Comparison of ENCODE assay signal across 11 cellular contexts in genomic region chr14:94936411-94936892, GRCh38.
DNase-seq lines count a peak whose midpoint lies in the region; ATAC-seq, FAIRE-seq and TF ChIP-seq lines count a peak whose summit lies in the region.
"Had no signal": no experiment of that assay in that cellular context is flagged by ENCODE, and none has a peak within 500 bp of the region (broad histone marks: within the 10 kb centered on the region; RNA-seq: fewer than 3 reads in every experiment).

No MANE protein-coding gene starts in this region.

- intact Hi-C loops in breast epithelium (cut with DNase I; ENCODE audit: low total_unique reads) = no loop called here
- intact Hi-C loops in MCF 10A (cut with micrococcal nuclease) = no loop called here
- intact Hi-C loops in mucosa of descending colon (cut with DNase I, micrococcal nuclease) = no loop called here
- intact Hi-C loops in aorta (cut with DNase I) = no loop called here
- intact Hi-C loops in CD4-positive, alpha-beta T cell (cut with DNase I, micrococcal nuclease) = no loop called here

- peak overlapping the region; percentile 5 to 63 (median 39) for H3K4me3 ChIP-seq in breast epithelium
- no peak overlapping the region for H3K4me3 ChIP-seq in mucosa of descending colon
- H3K4me3 ChIP-seq in aorta (ENCODE audit: low read length in 2 of 2) = peak overlapping the region in 1 of 2 donors; percentile 0

- POLR2A ChIA-PET in MCF 10A (lab: Yijun Ruan, JAX) = no interaction called here
- POLR2A ChIA-PET in CD4-positive, alpha-beta T cell (lab: Charles Lee) = no interaction called here

- TF ChIP-seq CTCF in breast epithelium (IDR thresholded peaks at IDR 0.05) (no peak), MCF 10A (IDR thresholded peaks at IDR 0.05; ENCODE audit: unreplicated experiment) (no peak), chondrocyte (IDR thresholded peaks at IDR 0.05) (no peak), mucosa of descending colon (IDR thresholded peaks at IDR 0.05) (no peak)
- TF ChIP-seq CTCF in CD4-positive, alpha-beta T cell (IDR thresholded peaks at IDR 0.05) = no peak

- DNase-seq in breast epithelium (ENCODE audit: low spot score in 2 of 2) (peak; percentile 55 to 68), MCF 10A (ENCODE audit: unreplicated experiment) (no peak), chondrocyte (ENCODE audit: low spot score) (no peak), mucosa of descending colon (peak; percentile 35 to 70 (median 56)), aorta (peak; percentile 85 to 86), H54 (ENCODE audit: insufficient read length, low spot score) (no peak)
- DNase-seq in CD4-positive, alpha-beta T cell = no peak

- H3K27ac ChIP-seq in breast epithelium (peak overlapping the region; percentile 75 to 90), aorta (ENCODE audit: low read depth in 1 of 2, low read length in 2 of 2) (no peak overlapping the region)
- H3K27ac ChIP-seq in CD4-positive, alpha-beta T cell (ENCODE audit: low read depth, low read length) = no peak overlapping the region

- no TSS peak for BruUV-seq in MCF 10A (replicated peaks; lab: Mats Ljungman, UMichigan)

- TF ChIP-seq POLR2A in breast epithelium (IDR thresholded peaks at IDR 0.05) = no peak
- TF ChIP-seq POLR2A in H54 (IDR thresholded peaks at IDR 0.05; ENCODE audit: low read depth, low read length) = no peak

- 4 to 6% methylated on average over 26 of the region's 26 CpGs for WGBS in aorta, 2 donors

- H3K27ac Mint-ChIP-seq in MCF 10A (ENCODE audit: low read depth, unreplicated experiment) (no peak overlapping the region), chondrocyte (ENCODE audit: unreplicated experiment) (peak overlapping the region; percentile 62)
- no peak overlapping the region for H3K27ac Mint-ChIP-seq in CD4-positive, alpha-beta T cell

- H3K4me3 Mint-ChIP-seq in MCF 10A (ENCODE audit: unreplicated experiment) (no peak overlapping the region), chondrocyte (ENCODE audit: unreplicated experiment) (no peak overlapping the region)
- H3K4me3 Mint-ChIP-seq in CD4-positive, alpha-beta T cell = no peak overlapping the region
- H3K4me3 Mint-ChIP-seq: central memory CD8-positive, alpha-beta T cell had no signal

- H3K27me3 Mint-ChIP-seq in MCF 10A (ENCODE audit: insufficient read depth, unreplicated experiment) (peaks cover 15% of the 10 kb centered on the region), chondrocyte (ENCODE audit: low read depth) (no peaks in the 10 kb centered on the region)
- peaks cover 6% of the 10 kb centered on the region for H3K27me3 Mint-ChIP-seq in CD4-positive, alpha-beta T cell
- H3K27me3 Mint-ChIP-seq: central memory CD8-positive, alpha-beta T cell had no signal

- CTCF ChIA-PET in MCF 10A (lab: Yijun Ruan, JAX) = interaction anchor here (1.4 kb wide), 1 partner anchor 246 kb away, joined by 6 read pairs; no protein-coding TSS in a partner anchor
- CTCF ChIA-PET in CD4-positive, alpha-beta T cell (lab: Charles Lee) = no interaction called here

- ATAC-seq in mucosa of descending colon = peak; percentile 18
- ATAC-seq in aorta (ENCODE audit: low FRiP score) = peak; percentile 69
- no peak for ATAC-seq in esophagus mucosa
- no peak for ATAC-seq in CD4-positive, alpha-beta T cell (ENCODE audit: poor library complexity)
- ATAC-seq: Panc1 had no signal

- H3K9me3 Mint-ChIP-seq in MCF 10A (ENCODE audit: unreplicated experiment) = no peaks in the 10 kb centered on the region
- H3K9me3 Mint-ChIP-seq in chondrocyte (ENCODE audit: low read depth) = no peaks in the 10 kb centered on the region
- no peaks in the 10 kb centered on the region for H3K9me3 Mint-ChIP-seq in CD4-positive, alpha-beta T cell
- H3K9me3 Mint-ChIP-seq: central memory CD8-positive, alpha-beta T cell had no signal

- H3K27me3 ChIP-seq in breast epithelium (no peaks in the 10 kb centered on the region), aorta (ENCODE audit: control insufficient read depth in 1 of 2, insufficient read depth in 2 of 2, low read length in 1 of 2) (no peaks in the 10 kb centered on the region)
- no peaks in the 10 kb centered on the region for H3K27me3 ChIP-seq in CD4-positive, alpha-beta T cell (ENCODE audit: control insufficient read depth, insufficient read depth, low read length)

- H3K36me3 ChIP-seq in breast epithelium (no peaks in the 10 kb centered on the region), mucosa of descending colon (ENCODE audit: low read depth) (no peaks in the 10 kb centered on the region), aorta (ENCODE audit: control insufficient read depth in 1 of 2, insufficient read depth in 2 of 2, low read length in 1 of 2) (no peaks in the 10 kb centered on the region)

- FAIRE-seq in H54 (lab: Jason Lieb, UNC) = no peak
- FAIRE-seq: A204.1 had no signal

- H3K4me1 Mint-ChIP-seq in MCF 10A (ENCODE audit: insufficient read depth, unreplicated experiment) (no peaks in the 10 kb centered on the region), chondrocyte (ENCODE audit: low read depth) (peaks cover 26% of the 10 kb centered on the region)
- H3K4me1 Mint-ChIP-seq in CD4-positive, alpha-beta T cell (ENCODE audit: low read depth) = no peaks in the 10 kb centered on the region
- H3K4me1 Mint-ChIP-seq: central memory CD8-positive, alpha-beta T cell had no signal

- peaks cover 0 to 5% of the 10 kb centered on the region in 2 donors for H3K4me1 ChIP-seq in breast epithelium
- peaks cover 4% of the 10 kb centered on the region for H3K4me1 ChIP-seq in mucosa of descending colon (ENCODE audit: low read depth)
- H3K4me1 ChIP-seq in aorta (ENCODE audit: control insufficient read depth in 1 of 2, insufficient read depth in 2 of 2, low read length in 2 of 2) = no peaks in the 10 kb centered on the region

- H3K9me3 ChIP-seq in breast epithelium = no peaks in the 10 kb centered on the region
- H3K9me3 ChIP-seq in mucosa of descending colon = no peaks in the 10 kb centered on the region
- no peaks in the 10 kb centered on the region for H3K9me3 ChIP-seq in aorta (ENCODE audit: control insufficient read depth, low read length)
- H3K9me3 ChIP-seq in CD4-positive, alpha-beta T cell (ENCODE audit: control insufficient read depth, low read length) = no peaks in the 10 kb centered on the region

- H3K36me3 Mint-ChIP-seq in MCF 10A (ENCODE audit: insufficient read depth, unreplicated experiment) (no peaks in the 10 kb centered on the region), chondrocyte (ENCODE audit: low read depth) (no peaks in the 10 kb centered on the region)
- no peaks in the 10 kb centered on the region for H3K36me3 Mint-ChIP-seq in CD4-positive, alpha-beta T cell (ENCODE audit: low read depth)

Comparison
In these comparisons a context has a peak if more than half of its experiments do, and no peak if none do; other contexts are left out.
1. DNase-seq: peak in breast epithelium (2 of 2), mucosa of descending colon (3 of 3) and aorta (2 of 2); none in MCF 10A (single experiment), chondrocyte (single experiment), H54 (single experiment) and CD4-positive, alpha-beta T cell (0 of 10).
2. H3K27ac ChIP-seq: peak in breast epithelium (2 of 2); none in aorta (0 of 2) and CD4-positive, alpha-beta T cell (single experiment).
3. ATAC-seq: peak in mucosa of descending colon (single experiment) and aorta (single experiment); none in esophagus mucosa (single experiment) and CD4-positive, alpha-beta T cell (single experiment).